ENCODE assay signal across 10 cellular contexts in the genomic region with DNA sequence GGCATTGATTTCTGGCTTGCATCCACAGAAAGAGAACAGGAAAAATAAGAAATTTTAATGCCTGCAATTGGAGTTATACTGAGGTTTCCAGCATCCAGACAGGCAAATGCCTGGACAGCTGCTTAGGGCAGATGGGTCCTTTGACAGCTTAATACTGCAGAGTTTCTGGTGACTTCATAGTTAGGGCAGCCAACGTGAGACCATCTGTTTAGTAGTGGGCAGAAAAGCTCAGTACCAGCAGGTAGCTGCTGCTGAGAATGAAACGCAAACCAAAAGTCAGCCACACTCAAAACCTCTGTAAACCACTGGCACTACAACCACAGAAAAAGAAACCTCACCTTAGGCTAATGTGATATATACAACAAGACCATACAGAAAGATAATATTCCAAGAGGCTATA.
DNase-seq lines count a peak whose midpoint lies in the region; ATAC-seq lines count a peak whose summit lies in the region.
"Had no signal": no experiment of that assay in that cellular context is flagged by ENCODE, and none has a peak within 500 bp of the region (broad histone marks: within the 10 kb centered on the region; RNA-seq: fewer than 3 reads in every experiment).

No MANE protein-coding gene starts in this region.

- no peak overlapping the region for H3K9ac ChIP-seq in mesendoderm (ENCODE audit: low read length)

- H2BK5ac ChIP-seq in mesendoderm (ENCODE audit: low read length): no peak overlapping the region

- H4K8ac ChIP-seq in mesendoderm (ENCODE audit: low read depth, low read length): no peak overlapping the region

- no peaks in the 10 kb centered on the region for H3K36me3 ChIP-seq in mesendoderm (ENCODE audit: control insufficient read depth, insufficient read depth, low read length)

- ATAC-seq in GM21786 (IDR thresholded peaks at IDR 0.05; ENCODE audit: unreplicated experiment): peak; percentile 61

- H3K27me3 ChIP-seq in mesendoderm (ENCODE audit: insufficient read depth, low read length, poor library complexity): no peaks in the 10 kb centered on the region

- H2BK120ac ChIP-seq in mesendoderm (ENCODE audit: low read depth, low read length): no peak overlapping the region

- H2BK15ac ChIP-seq in mesendoderm (replicated peaks; ENCODE audit: low read depth): no peak overlapping the region

- H3K79me2 ChIP-seq in mesendoderm (ENCODE audit: control insufficient read depth, insufficient read depth, low read length): no peaks in the 10 kb centered on the region

- H3K79me1 ChIP-seq in mesendoderm (ENCODE audit: low read length): no peaks in the 10 kb centered on the region

- no peaks in the 10 kb centered on the region for H3K4me1 ChIP-seq in mesendoderm (ENCODE audit: control insufficient read depth, low read depth, low read length)

- H3K4me2 ChIP-seq in mesendoderm (ENCODE audit: low read length): no peak overlapping the region

- H4K5ac ChIP-seq in mesendoderm (ENCODE audit: low read length): no peak overlapping the region

- DNase-seq in DMS53 (lab: John Stamatoyannopoulos, UW) (peak; percentile 3), DMS53 treated with DMSO at 0.1 percent for 48 hours (lab: John Stamatoyannopoulos, UW; ENCODE audit: unreplicated experiment) (no peak), NCI-H446 treated with DMSO at 0.1 percent for 48 hours (lab: John Stamatoyannopoulos, UW) (peak; percentile 90), mesendoderm (peak; percentile 26), pons (ENCODE audit: low spot score) (no peak), MV-4-11 (lab: John Stamatoyannopoulos, UW) (no peak)
- DNase-seq in activated CD8-positive, alpha-beta memory T cell treated with anti-CD3 and anti-CD28 coated beads, Interleukin-2, amount 50 U/mL, for 4 hours: no peak

- no peak overlapping the region for H3K4ac ChIP-seq in mesendoderm (ENCODE audit: low read depth, low read length)

- no peak overlapping the region for H2AK5ac ChIP-seq in mesendoderm (ENCODE audit: low read length)

- no peak overlapping the region for H3K18ac ChIP-seq in mesendoderm (ENCODE audit: low read length)

- H3K23ac ChIP-seq in mesendoderm (ENCODE audit: low read length): no peak overlapping the region

- no CpG with 5 or more reads among the region's 2 CpGs for WGBS in mesendoderm (ENCODE audit: extremely low coverage, insufficient coverage, low lambda C conversion rate)

- no peak overlapping the region for H3K4me3 ChIP-seq in mesendoderm (ENCODE audit: low read length)

- H3K27ac ChIP-seq in mesendoderm (ENCODE audit: low read depth, low read length): no peak overlapping the region
- H3K27ac ChIP-seq: 22Rv1, VCaP had no signal

- no peak overlapping the region for H3K56ac ChIP-seq in mesendoderm (ENCODE audit: low read length)

Comparison
In these comparisons a context has a peak if more than half of its experiments do, and no peak if none do; other contexts are left out.
1. DNase-seq: peak in DMS53 (single experiment), NCI-H446 treated with DMSO at 0.1 percent for 48 hours (single experiment) and mesendoderm (single experiment); none in DMS53 treated with DMSO at 0.1 percent for 48 hours (single experiment), pons (single experiment), activated CD8-positive, alpha-beta memory T cell treated with anti-CD3 and anti-CD28 coated beads, Interleukin-2, amount 50 U/mL, for 4 hours (single experiment) and MV-4-11 (single experiment).